In the genomic region with DNA sequence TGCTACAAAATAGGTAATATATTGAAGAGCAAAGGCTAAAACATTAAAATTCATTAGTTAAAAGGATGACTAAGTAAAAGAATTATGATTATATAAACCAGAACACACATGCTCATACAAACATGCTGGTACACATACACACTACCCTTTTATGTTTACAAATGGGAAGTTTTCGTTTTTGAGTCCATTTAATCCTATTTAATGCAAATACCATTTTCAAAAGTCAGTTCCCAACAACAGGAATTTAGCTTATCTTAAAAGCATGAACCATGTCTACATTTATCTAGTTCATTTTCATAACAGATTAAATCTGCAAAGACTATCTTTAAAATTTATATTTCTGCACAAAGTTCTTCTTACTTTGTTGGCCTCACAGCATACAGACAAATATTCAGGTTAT, we compare ENCODE assay signal across 1 cellular context.
TF ChIP-seq lines count a peak whose summit lies in the region.

No MANE protein-coding gene starts in this region.

TF ChIP-seq in HepG2, 621 proteins besides CTCF, POLR2A, EP300 and RAD21:
- TF ChIP-seq ZNF34 (CRISPR knock-in tag; IDR thresholded peaks at IDR 0.05; ENCODE audit: borderline replicate concordance): no peak
- TF ChIP-seq, protein P1, sequence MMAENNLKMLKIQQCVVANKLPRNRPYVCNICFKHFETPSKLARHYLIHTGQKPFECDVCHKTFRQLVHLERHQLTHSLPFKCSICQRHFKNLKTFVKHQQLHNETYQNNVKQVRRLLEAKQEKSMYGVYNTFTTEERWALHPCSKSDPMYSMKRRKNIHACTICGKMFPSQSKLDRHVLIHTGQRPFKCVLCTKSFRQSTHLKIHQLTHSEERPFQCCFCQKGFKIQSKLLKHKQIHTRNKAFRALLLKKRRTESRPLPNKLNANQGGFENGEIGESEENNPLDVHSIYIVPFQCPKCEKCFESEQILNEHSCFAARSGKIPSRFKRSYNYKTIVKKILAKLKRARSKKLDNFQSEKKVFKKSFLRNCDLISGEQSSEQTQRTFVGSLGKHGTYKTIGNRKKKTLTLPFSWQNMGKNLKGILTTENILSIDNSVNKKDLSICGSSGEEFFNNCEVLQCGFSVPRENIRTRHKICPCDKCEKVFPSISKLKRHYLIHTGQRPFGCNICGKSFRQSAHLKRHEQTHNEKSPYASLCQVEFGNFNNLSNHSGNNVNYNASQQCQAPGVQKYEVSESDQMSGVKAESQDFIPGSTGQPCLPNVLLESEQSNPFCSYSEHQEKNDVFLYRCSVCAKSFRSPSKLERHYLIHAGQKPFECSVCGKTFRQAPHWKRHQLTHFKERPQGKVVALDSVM (CRISPR knock-in tag; IDR thresholded peaks at IDR 0.05): no peak
- no peak for TF ChIP-seq MLLT10 (CRISPR knock-in tag; IDR thresholded peaks at IDR 0.05)
- no peak for TF ChIP-seq JUND (CRISPR knock-in tag; IDR thresholded peaks at IDR 0.05)
- no peak for TF ChIP-seq ATRX (CRISPR knock-in tag; IDR thresholded peaks at IDR 0.05; ENCODE audit: borderline replicate concordance)
- TF ChIP-seq SOX6 (IDR thresholded peaks at IDR 0.05): no peak
- TF ChIP-seq SOX6 (CRISPR knock-in tag; IDR thresholded peaks at IDR 0.05): no peak
- TF ChIP-seq ZNF761 (CRISPR knock-in tag; conservative IDR thresholded peaks at IDR 0.05): no peak
- no peak for TF ChIP-seq KDM4B (CRISPR knock-in tag; IDR thresholded peaks at IDR 0.05)
- no peak for TF ChIP-seq MAFG (CRISPR knock-in tag; IDR thresholded peaks at IDR 0.05)
- TF ChIP-seq, protein P2, sequence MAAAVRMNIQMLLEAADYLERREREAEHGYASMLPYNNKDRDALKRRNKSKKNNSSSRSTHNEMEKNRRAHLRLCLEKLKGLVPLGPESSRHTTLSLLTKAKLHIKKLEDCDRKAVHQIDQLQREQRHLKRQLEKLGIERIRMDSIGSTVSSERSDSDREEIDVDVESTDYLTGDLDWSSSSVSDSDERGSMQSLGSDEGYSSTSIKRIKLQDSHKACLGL (CRISPR knock-in tag; IDR thresholded peaks at IDR 0.05): no peak
- no peak for TF ChIP-seq ZBTB7A (CRISPR knock-in tag; IDR thresholded peaks at IDR 0.05)
